In genomic region chr1:153390938-153391710, GRCh38 we compare ENCODE assay signal across 11 cellular contexts. TPM values are rescaled to one million over a fixed set of nuclear protein-coding genes. Genes with fewer than 3 reads are reported as not detected.
A peak's percentile ranks its signal among the peaks of the same experiment; 100 is the strongest.
DNase-seq lines count a peak whose midpoint lies in the region; ATAC-seq lines count a peak whose summit lies in the region.
"Had no signal": no experiment of that assay in that cellular context is flagged by ENCODE, and none has a peak within 500 bp of the region (broad histone marks: within the 10 kb centered on the region; RNA-seq: fewer than 3 reads in every experiment).

S100A8 (minus strand) TSS chr1:153391073; CDS start chr1:153390535, 538 bp downstream.

- H3K4me3 ChIP-seq in MG63: no peak within 1 kb of the TSS
- H3K4me3 ChIP-seq in skin epidermis: peak within 1 kb of the TSS; percentile 14 to 39 (median 24)

- H3K36me3 ChIP-seq in MG63: no peaks in the 10 kb centered on the region

- H3K9me3 ChIP-seq in MG63: no peaks in the 10 kb centered on the region

- peak; percentile 14 for DNase-seq in MG63
- DNase-seq in SIG-M5 (lab: John Stamatoyannopoulos, UW): peak; percentile 50
- DNase-seq in left cardiac atrium: peak; percentile 73
- no peak for DNase-seq in cerebellar cortex (ENCODE audit: low spot score)
- DNase-seq in COLO829 (ENCODE audit: low spot score): no peak
- DNase-seq: activated CD4-positive, alpha-beta memory T cell treated with anti-CD3 and anti-CD28 coated beads, Interleukin-2, amount 10 ng/mL, durations not matched to agents 7 days and 5 days; hippocampal formation; stimulated activated naive CD8-positive, alpha-beta T cell treated with anti-CD3 and anti-CD28 coated beads, Interleukin-15, Interleukin-2, amounts not matched to agents 100 U/mL and 50 U/mL, for 24 hours had no signal

- ATAC-seq in left cardiac atrium (peak; percentile 78 to 84), GM19397 (IDR thresholded peaks at IDR 0.05; ENCODE audit: unreplicated experiment) (no peak)
- no peak for ATAC-seq in activated CD4-positive, CD25-positive, alpha-beta regulatory T cell treated with anti-CD3 and anti-CD28 coated beads, Interleukin-2, amount 50 U/mL, for 24 hours
- ATAC-seq: stimulated activated naive CD8-positive, alpha-beta T cell treated with anti-CD3 and anti-CD28 coated beads, Interleukin-15, Interleukin-2, amounts not matched to agents 100 U/mL and 50 U/mL, for 24 hours had no signal

- H3K27me3 ChIP-seq in MG63: no peaks in the 10 kb centered on the region

- H3K27ac ChIP-seq in skin epidermis: peak within 1 kb of the TSS in 17 of 21 experiments; percentile 15 to 90 (median 67)

- intact Hi-C loops in left cardiac atrium (cut with DNase I): no loop called here

RNA-seq across cellular contexts. Expression of gene S100A8, which starts in this region (rescaled TPM):
- not detected in 2 replicates for total RNA-seq in MG63 (2014; rRNA removed; shearing (Covaris generic); ENCODE audit: low replicate concordance)
- total RNA-seq in left cardiac atrium: 100 to 1,000 TPM; 112 to 201 TPM
- total RNA-seq: activated CD4-positive, alpha-beta memory T cell treated with anti-CD3 and anti-CD28 coated beads, Interleukin-2, amount 10 ng/mL, durations not matched to agents 7 days and 5 days had no signal

Comparison
In these comparisons a context has a peak if more than half of its experiments do, and no peak if none do; other contexts are left out.
1. RNA of gene S100A8 (total RNA-seq): 112 to 201 TPM in left cardiac atrium; not detected in MG63; every median in the first group is over 100 times any median in the second.
2. Peak in DNase-seq in MG63; RNA of the gene not detected or under 1 TPM.
3. DNase-seq: peak in SIG-M5 (single experiment) and left cardiac atrium (single experiment); none in cerebellar cortex (single experiment) and COLO829 (single experiment).
4. ATAC-seq: peak in left cardiac atrium (2 of 2); none in activated CD4-positive, CD25-positive, alpha-beta regulatory T cell treated with anti-CD3 and anti-CD28 coated beads, Interleukin-2, amount 50 U/mL, for 24 hours (0 of 2) and GM19397 (single experiment).